Comparison of ENCODE assay signal across 19 cellular contexts in the genomic region with DNA sequence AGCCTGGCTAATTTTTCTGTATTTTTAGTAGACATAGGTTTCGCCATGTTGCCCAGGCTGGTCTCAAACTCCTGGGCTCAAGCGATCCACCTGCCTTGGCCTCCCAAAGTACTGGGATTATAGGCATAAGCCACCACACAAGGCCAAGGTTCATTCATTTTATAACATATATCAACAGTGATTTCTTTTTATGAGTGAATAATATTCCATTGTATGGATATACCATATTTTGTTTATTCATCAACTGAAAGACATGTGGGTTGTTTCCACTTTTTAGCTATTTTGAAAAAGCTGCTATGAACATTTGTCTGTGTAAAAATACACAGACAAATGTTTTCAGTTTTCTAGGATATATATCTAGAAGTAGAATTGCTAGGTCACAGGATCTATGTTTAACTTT.
DNase-seq lines count a peak whose midpoint lies in the region; ATAC-seq and TF ChIP-seq lines count a peak whose summit lies in the region.
"Had no signal": no experiment of that assay in that cellular context is flagged by ENCODE, and none has a peak within 500 bp of the region (broad histone marks: within the 10 kb centered on the region; RNA-seq: fewer than 3 reads in every experiment).

No MANE protein-coding gene starts in this region.

- H3K27ac Mint-ChIP-seq in activated T-cell treated with anti-CD3 and anti-CD28 coated beads, Interleukin-2, amount 50 U/mL, for 24 hours = peak overlapping the region; percentile 26
- peak overlapping the region; percentile 70 for H3K27ac Mint-ChIP-seq in CD8-positive, alpha-beta T cell
- H3K27ac Mint-ChIP-seq in activated T-helper 1 cell treated with anti-CD3 and anti-CD28 coated beads, Interleukin-12 subunit alpha, Interleukin-12 subunit beta, Interleukin-2, Interleukin-4 antibody, amounts not matched to agents 30 ng/mL and 10 ng/mL and 1 ng/mL, durations not matched to agents 14 hours and 24 hours and 36 hours = peak overlapping the region; percentile 23
- H3K27ac Mint-ChIP-seq in naive thymus-derived CD4-positive, alpha-beta T cell = peak overlapping the region in 7 of 9 donors; percentile 18 to 98 (median 90)

- no peaks in the 10 kb centered on the region for H3K9me3 Mint-ChIP-seq in activated T-cell treated with anti-CD3 and anti-CD28 coated beads, Interleukin-2, amount 50 U/mL, for 24 hours
- H3K9me3 Mint-ChIP-seq in CD8-positive, alpha-beta T cell = no peaks in the 10 kb centered on the region
- no peaks in the 10 kb centered on the region for H3K9me3 Mint-ChIP-seq in activated T-helper 1 cell treated with anti-CD3 and anti-CD28 coated beads, Interleukin-12 subunit alpha, Interleukin-12 subunit beta, Interleukin-2, Interleukin-4 antibody, amounts not matched to agents 30 ng/mL and 10 ng/mL and 1 ng/mL, durations not matched to agents 14 hours and 24 hours and 36 hours
- H3K9me3 Mint-ChIP-seq in naive thymus-derived CD4-positive, alpha-beta T cell = peaks cover 0 to 2% (median 0%) of the 10 kb centered on the region in 11 donors
- H3K9me3 Mint-ChIP-seq: HFFc6 had no signal

- no peaks in the 10 kb centered on the region for H3K27me3 ChIP-seq in CD8-positive, alpha-beta T cell (ENCODE audit: insufficient read depth, low read length)
- H3K27me3 ChIP-seq in naive thymus-derived CD4-positive, alpha-beta T cell (ENCODE audit: control insufficient read depth in 2 of 2, insufficient read depth in 2 of 2, low read length in 2 of 2) = no peaks in the 10 kb centered on the region

- peaks cover 28% of the 10 kb centered on the region for H3K36me3 Mint-ChIP-seq in activated T-cell treated with anti-CD3 and anti-CD28 coated beads, Interleukin-2, amount 50 U/mL, for 24 hours (ENCODE audit: low read depth)
- H3K36me3 Mint-ChIP-seq in CD8-positive, alpha-beta T cell = peaks cover 25% of the 10 kb centered on the region
- H3K36me3 Mint-ChIP-seq in activated T-helper 1 cell treated with anti-CD3 and anti-CD28 coated beads, Interleukin-12 subunit alpha, Interleukin-12 subunit beta, Interleukin-2, Interleukin-4 antibody, amounts not matched to agents 30 ng/mL and 10 ng/mL and 1 ng/mL, durations not matched to agents 14 hours and 24 hours and 36 hours (ENCODE audit: low read depth) = peaks cover 10% of the 10 kb centered on the region
- H3K36me3 Mint-ChIP-seq in naive thymus-derived CD4-positive, alpha-beta T cell = peaks cover 0 to 19% (median 8%) of the 10 kb centered on the region in 5 donors

- peaks cover 46% of the 10 kb centered on the region for H3K4me1 Mint-ChIP-seq in activated T-cell treated with anti-CD3 and anti-CD28 coated beads, Interleukin-2, amount 50 U/mL, for 24 hours (ENCODE audit: low read depth)
- H3K4me1 Mint-ChIP-seq in CD8-positive, alpha-beta T cell (ENCODE audit: low read depth) = peaks cover 33% of the 10 kb centered on the region
- peaks cover 26% of the 10 kb centered on the region for H3K4me1 Mint-ChIP-seq in activated T-helper 1 cell treated with anti-CD3 and anti-CD28 coated beads, Interleukin-12 subunit alpha, Interleukin-12 subunit beta, Interleukin-2, Interleukin-4 antibody, amounts not matched to agents 30 ng/mL and 10 ng/mL and 1 ng/mL, durations not matched to agents 14 hours and 24 hours and 36 hours (ENCODE audit: low read depth)
- H3K4me1 Mint-ChIP-seq in naive thymus-derived CD4-positive, alpha-beta T cell = peaks cover 21 to 57% (median 45%) of the 10 kb centered on the region in 7 donors

- intact Hi-C loops in CD8-positive, alpha-beta T cell (cut with DNase I, micrococcal nuclease) = loop anchor here in 1 of 2 experiments (10.0 kb wide), 1 partner anchor 244 kb away; no protein-coding TSS in a partner anchor
- intact Hi-C loops in activated T-helper 1 cell treated with anti-CD3 and anti-CD28 coated beads, Interleukin-12 subunit alpha, Interleukin-12 subunit beta, Interleukin-2, Interleukin-4 antibody, amounts not matched to agents 30 ng/mL and 10 ng/mL and 1 ng/mL, durations not matched to agents 14 hours and 24 hours and 36 hours (cut with micrococcal nuclease) = no loop called here
- intact Hi-C loops in naive thymus-derived CD4-positive, alpha-beta T cell (cut with micrococcal nuclease) = no loop called here

- DNase-seq in activated T-cell treated with anti-CD3 and anti-CD28 coated beads, Interleukin-2, amount 50 U/mL, for 24 hours = no peak
- DNase-seq in activated T-cell treated with anti-CD3 and anti-CD28 coated beads, Interleukin-2, amount 50 U/mL, for 1 hour = no peak
- DNase-seq in CD8-positive, alpha-beta T cell = no peak
- DNase-seq in activated T-helper 1 cell treated with anti-CD3 and anti-CD28 coated beads, Interleukin-12 subunit alpha, Interleukin-12 subunit beta, Interleukin-2, Interleukin-4 antibody, amounts not matched to agents 30 ng/mL and 10 ng/mL and 1 ng/mL, durations not matched to agents 14 hours and 24 hours and 36 hours (ENCODE audit: low spot score) = no peak
- no peak for DNase-seq in naive thymus-derived CD4-positive, alpha-beta T cell
- DNase-seq in HUDEP-2 (lab: John Stamatoyannopoulos, UW; ENCODE audit: unreplicated experiment in 76 of 76) = no peak
- DNase-seq: Caco-2, EL, GOT3, HFFc6, NCI-H1105, NCI-H1694 treated with DMSO at 0.1 percent for 48 hours, NCI-H2107, NCI-H226, NCI-H524 treated with DMSO at 0.1 percent for 48 hours had no signal

- H3K9me3 ChIP-seq in CD8-positive, alpha-beta T cell (ENCODE audit: low read length) = no peaks in the 10 kb centered on the region
- H3K9me3 ChIP-seq in naive thymus-derived CD4-positive, alpha-beta T cell (ENCODE audit: control insufficient read depth in 2 of 3, low read length in 3 of 3) = no peaks in the 10 kb centered on the region
- H3K9me3 ChIP-seq: Caco-2 had no signal

- POLR2A ChIA-PET in CD8-positive, alpha-beta T cell (lab: Charles Lee) = interaction anchor here (1.0 kb wide), 1 partner anchor 125 kb away, joined by 3 read pairs; no protein-coding TSS in a partner anchor
- POLR2A ChIA-PET in naive thymus-derived CD4-positive, alpha-beta T cell (lab: Charles Lee) = interaction anchor here (0.5 to 2.1 kb wide), 8 partner anchors 10 to 259 kb away, joined by 3 to 10 read pairs (median 4); no protein-coding TSS in a partner anchor

- peaks cover 19% of the 10 kb centered on the region for H3K4me1 ChIP-seq in CD8-positive, alpha-beta T cell (ENCODE audit: insufficient read depth, low read length)
- H3K4me1 ChIP-seq in naive thymus-derived CD4-positive, alpha-beta T cell (ENCODE audit: control insufficient read depth in 2 of 2, insufficient read depth in 2 of 2, low read length in 2 of 2) = peaks cover 10 to 20% of the 10 kb centered on the region in 2 donors
- H3K4me1 ChIP-seq: Caco-2 had no signal

- H3K36me3 ChIP-seq in CD8-positive, alpha-beta T cell (ENCODE audit: insufficient read depth, low read length) = no peaks in the 10 kb centered on the region
- H3K36me3 ChIP-seq in naive thymus-derived CD4-positive, alpha-beta T cell (ENCODE audit: control insufficient read depth in 2 of 3, insufficient read depth in 3 of 3, low read length in 3 of 3) = no peaks in the 10 kb centered on the region

- H3K27ac ChIP-seq in CD8-positive, alpha-beta T cell (ENCODE audit: low read depth, low read length) = no peak overlapping the region
- H3K27ac ChIP-seq in naive thymus-derived CD4-positive, alpha-beta T cell (ENCODE audit: low read depth, low read length) = peak overlapping the region; percentile 61
- H3K27ac ChIP-seq: BLaER1 treated with 17β-estradiol and CSF1 and Interleukin-3, amounts not matched to agents 10 nM and 100 nM had no signal

- H3K4me3 Mint-ChIP-seq in activated T-cell treated with anti-CD3 and anti-CD28 coated beads, Interleukin-2, amount 50 U/mL, for 24 hours = no peak overlapping the region
- H3K4me3 Mint-ChIP-seq in CD8-positive, alpha-beta T cell = no peak overlapping the region
- H3K4me3 Mint-ChIP-seq in activated T-helper 1 cell treated with anti-CD3 and anti-CD28 coated beads, Interleukin-12 subunit alpha, Interleukin-12 subunit beta, Interleukin-2, Interleukin-4 antibody, amounts not matched to agents 30 ng/mL and 10 ng/mL and 1 ng/mL, durations not matched to agents 14 hours and 24 hours and 36 hours = peak overlapping the region; percentile 11
- peak overlapping the region in 5 of 10 donors; percentile 17 to 88 (median 57) for H3K4me3 Mint-ChIP-seq in naive thymus-derived CD4-positive, alpha-beta T cell
- H3K4me3 Mint-ChIP-seq: HFFc6 had no signal

- no peak for TF ChIP-seq CTCF in CD8-positive, alpha-beta T cell (IDR thresholded peaks at IDR 0.05)

- ATAC-seq in CD8-positive, alpha-beta T cell = no peak
- ATAC-seq in naive thymus-derived CD4-positive, alpha-beta T cell = no peak
- ATAC-seq in GM19023 (IDR thresholded peaks at IDR 0.05; ENCODE audit: unreplicated experiment) (no peak), HG03097 (IDR thresholded peaks at IDR 0.05; ENCODE audit: low FRiP score, unreplicated experiment) (no peak)
- ATAC-seq: A549 had no signal

- H3K4me3 ChIP-seq in CD8-positive, alpha-beta T cell (ENCODE audit: low read depth, low read length) = no peak overlapping the region
- H3K4me3 ChIP-seq in naive thymus-derived CD4-positive, alpha-beta T cell (ENCODE audit: low read length) = no peak overlapping the region
- H3K4me3 ChIP-seq: A549; BLaER1 treated with 17β-estradiol and CSF1 and Interleukin-3, amounts not matched to agents 10 nM and 100 nM had no signal

- CTCF ChIA-PET in CD8-positive, alpha-beta T cell (lab: Charles Lee) = interaction anchor here (0.9 to 1.2 kb wide), 2 partner anchors 12 to 125 kb away, joined by 3 to 5 read pairs; no protein-coding TSS in a partner anchor
- CTCF ChIA-PET in naive thymus-derived CD4-positive, alpha-beta T cell (lab: Charles Lee) = interaction anchor here (0.6 to 1.7 kb wide), 5 partner anchors 10 to 191 kb away, joined by 3 to 5 read pairs (median 3); no protein-coding TSS in a partner anchor

- H3K27me3 Mint-ChIP-seq in activated T-cell treated with anti-CD3 and anti-CD28 coated beads, Interleukin-2, amount 50 U/mL, for 24 hours = no peaks in the 10 kb centered on the region
- H3K27me3 Mint-ChIP-seq in CD8-positive, alpha-beta T cell (ENCODE audit: low read depth) = no peaks in the 10 kb centered on the region
- no peaks in the 10 kb centered on the region for H3K27me3 Mint-ChIP-seq in activated T-helper 1 cell treated with anti-CD3 and anti-CD28 coated beads, Interleukin-12 subunit alpha, Interleukin-12 subunit beta, Interleukin-2, Interleukin-4 antibody, amounts not matched to agents 30 ng/mL and 10 ng/mL and 1 ng/mL, durations not matched to agents 14 hours and 24 hours and 36 hours (ENCODE audit: insufficient read depth)
- no peaks in the 10 kb centered on the region for H3K27me3 Mint-ChIP-seq in naive thymus-derived CD4-positive, alpha-beta T cell

Comparison
In these comparisons a context has a peak if more than half of its experiments do, and no peak if none do; other contexts are left out.
1. H3K27ac Mint-ChIP-seq: peak in every context shown above with its lines; median percentile 90 in naive thymus-derived CD4-positive, alpha-beta T cell; 70 in CD8-positive, alpha-beta T cell; 26 in activated T-cell treated with anti-CD3 and anti-CD28 coated beads, Interleukin-2, amount 50 U/mL, for 24 hours; 23 in activated T-helper 1 cell treated with anti-CD3 and anti-CD28 coated beads, Interleukin-12 subunit alpha, Interleukin-12 subunit beta, Interleukin-2, Interleukin-4 antibody, amounts not matched to agents 30 ng/mL and 10 ng/mL and 1 ng/mL, durations not matched to agents 14 hours and 24 hours and 36 hours.